In genomic region chr9:97012617-97013016, GRCh38 we compare ENCODE assay signal across 8 cellular contexts. TPM values are rescaled to one million over a fixed set of nuclear protein-coding genes. Genes with fewer than 3 reads are reported as not detected.
DNase-seq lines count a peak whose midpoint lies in the region; ATAC-seq and TF ChIP-seq lines count a peak whose summit lies in the region.
"Not testable (repeated sequence)": the region's sequence is repeated elsewhere in the genome, so short reads cannot be mapped to it uniquely, and the experiment has no call there.

No MANE protein-coding gene starts in this region.

- not testable (repeated sequence) for H3K9me2 ChIP-seq in OCI-LY1 (ENCODE audit: low read depth, low read length)

- H3K27ac ChIP-seq in OCI-LY1 (ENCODE audit: low read depth, low read length, poor library complexity, severe bottlenecking) = not testable (repeated sequence)
- H3K27ac ChIP-seq in mesenchymal stem cell (ENCODE audit: low read length, poor library complexity, severe bottlenecking) = peak overlapping the region; percentile 14

- not testable (repeated sequence) for H3K79me1 ChIP-seq in mesenchymal stem cell (replicated peaks; ENCODE audit: low read length, poor library complexity, severe bottlenecking)

- not testable (repeated sequence) for H4K20me1 ChIP-seq in OCI-LY1 (ENCODE audit: insufficient read depth, low read length)

- not testable (repeated sequence) for H2BK15ac ChIP-seq in mesenchymal stem cell (ENCODE audit: low read depth, poor library complexity, severe bottlenecking)

- not testable (repeated sequence) for H3K4me1 ChIP-seq in OCI-LY1 (ENCODE audit: insufficient read depth, low read length, severe bottlenecking); mesenchymal stem cell (ENCODE audit: control insufficient read depth, insufficient read depth, low read depth, low read length)

- not testable (repeated sequence) for H2BK120ac ChIP-seq in mesenchymal stem cell (ENCODE audit: low read depth, low read length)

- H3K9me3 ChIP-seq in OCI-LY1 (ENCODE audit: low read length); mesenchymal stem cell (ENCODE audit: control insufficient read depth, low read length): not testable (repeated sequence)

- peaks cover 19% of the 10 kb centered on the region for H3K79me2 ChIP-seq in OCI-LY1 (ENCODE audit: insufficient read depth, low read length)

- H3K4me3 Mint-ChIP-seq in stimulated activated memory B cell treated with anti-CD40 and anti-IgM and Interleukin-4, amounts not matched to agents 10 μg/mL and 1 μg/mL and 100 μg/mL, for 72 hours = peak overlapping the region; percentile 83

- peak overlapping the region; percentile 70 for H3K4me3 ChIP-seq in OCI-LY1 (ENCODE audit: low read depth, low read length, poor library complexity, severe bottlenecking)
- H3K4me3 ChIP-seq in mesenchymal stem cell (ENCODE audit: insufficient read depth in 1 of 2, low read depth in 1 of 2, low read length in 2 of 2) = peak overlapping the region in 1 of 2 experiments; percentile 79

- not testable (repeated sequence) for H3K23ac ChIP-seq in mesenchymal stem cell (ENCODE audit: low read length in 2 of 2)

- H4K8ac ChIP-seq in mesenchymal stem cell (ENCODE audit: low read length) = not testable (repeated sequence)

- H3K36me3 ChIP-seq in OCI-LY1 (ENCODE audit: insufficient read depth, low read length); mesenchymal stem cell (ENCODE audit: control insufficient read depth in 1 of 2, insufficient read depth in 2 of 2, low read depth in 1 of 2, low read length in 2 of 2): not testable (repeated sequence)

- H3K18ac ChIP-seq in mesenchymal stem cell (ENCODE audit: low read depth in 1 of 2, low read length in 2 of 2) = not testable (repeated sequence)

- H3K27me3 Mint-ChIP-seq in stimulated activated memory B cell treated with anti-CD40 and anti-IgM and Interleukin-4, amounts not matched to agents 10 μg/mL and 1 μg/mL and 100 μg/mL, for 72 hours = not testable (repeated sequence)

- H2BK12ac ChIP-seq in mesenchymal stem cell (ENCODE audit: low read length in 2 of 2) = not testable (repeated sequence)

- WGBS in mesenchymal stem cell = 0% methylated on average over 3 of the region's 18 CpGs

- H3K4me2 ChIP-seq in OCI-LY1 (ENCODE audit: low read length) (peak overlapping the region; percentile 70), mesenchymal stem cell (ENCODE audit: low read length, poor library complexity, severe bottlenecking) (peak overlapping the region; percentile 53)

- not testable (repeated sequence) for H3K9me3 Mint-ChIP-seq in stimulated activated memory B cell treated with anti-CD40 and anti-IgM and Interleukin-4, amounts not matched to agents 10 μg/mL and 1 μg/mL and 100 μg/mL, for 72 hours

- not testable (repeated sequence) for H3K36me3 Mint-ChIP-seq in stimulated activated memory B cell treated with anti-CD40 and anti-IgM and Interleukin-4, amounts not matched to agents 10 μg/mL and 1 μg/mL and 100 μg/mL, for 72 hours

- DNase-seq in DMS53 (lab: John Stamatoyannopoulos, UW) (peak; percentile 9), fibroblast of gingiva (ENCODE audit: low read depth) (peak; percentile 2), mesenchymal stem cell (peak; percentile 38)
- peak; percentile 9 for DNase-seq in activated naive CD4-positive, alpha-beta T cell treated with Interleukin-2 at 50 U/mL for 16 hours

- H3K27ac Mint-ChIP-seq in stimulated activated memory B cell treated with anti-CD40 and anti-IgM and Interleukin-4, amounts not matched to agents 10 μg/mL and 1 μg/mL and 100 μg/mL, for 72 hours = peak overlapping the region; percentile 87

- H2AK5ac ChIP-seq in mesenchymal stem cell (ENCODE audit: low read length, severe bottlenecking) = not testable (repeated sequence)

- ATAC-seq in GM21367 (IDR thresholded peaks at IDR 0.05; ENCODE audit: unreplicated experiment) = peak; percentile 61
- ATAC-seq in HG03103 (IDR thresholded peaks at IDR 0.05; ENCODE audit: low read depth, unreplicated experiment) = peak; percentile 66
- peak; percentile 69 for ATAC-seq in stimulated activated memory B cell treated with anti-CD40 and anti-IgM and Interleukin-4, amounts not matched to agents 10 μg/mL and 1 μg/mL and 100 μg/mL, for 72 hours

- not testable (repeated sequence) for H2AFZ ChIP-seq in OCI-LY1 (ENCODE audit: low read length); mesenchymal stem cell (ENCODE audit: low read depth, low read length)

- not testable (repeated sequence) for H4K91ac ChIP-seq in mesenchymal stem cell (ENCODE audit: low read length)

- H2BK5ac ChIP-seq in mesenchymal stem cell (ENCODE audit: low read depth, low read length, poor library complexity, severe bottlenecking) = not testable (repeated sequence)

- not testable (repeated sequence) for H3F3A ChIP-seq in OCI-LY1 (ENCODE audit: insufficient read depth, low read length)

- not testable (repeated sequence) for H3K4ac ChIP-seq in mesenchymal stem cell (ENCODE audit: low read depth in 1 of 2, low read length in 2 of 2)

- not testable (repeated sequence) for H3K27me3 ChIP-seq in OCI-LY1 (ENCODE audit: insufficient read depth, low read length); mesenchymal stem cell (ENCODE audit: control insufficient read depth in 1 of 2, insufficient read depth in 1 of 2, low read length in 2 of 2)

- H3K14ac ChIP-seq in mesenchymal stem cell (ENCODE audit: low read length in 2 of 2) = not testable (repeated sequence)

- H3K4me1 Mint-ChIP-seq in stimulated activated memory B cell treated with anti-CD40 and anti-IgM and Interleukin-4, amounts not matched to agents 10 μg/mL and 1 μg/mL and 100 μg/mL, for 72 hours = peaks cover 15% of the 10 kb centered on the region

- not testable (repeated sequence) for TF ChIP-seq CTCF in OCI-LY1 (IDR thresholded peaks at IDR 0.05; ENCODE audit: low read length)

- H3K9ac ChIP-seq in OCI-LY1 (ENCODE audit: low read length) (peak overlapping the region; percentile 62; the same call in 1 of the 2 replicates), mesenchymal stem cell (ENCODE audit: low read length) (peak overlapping the region; percentile 84)

RNA-seq across cellular contexts. Expression of gene CTSV, which starts 26.3 kb away (rescaled TPM):
- polyA plus RNA-seq in mesenchymal stem cell (2013, experiment 1 of 2) = 0.86 TPM
- polyA plus RNA-seq in mesenchymal stem cell (2013, experiment 2 of 2) = 0.63 TPM
